8 cellular contexts compared by ENCODE assay signal in the genomic region with DNA sequence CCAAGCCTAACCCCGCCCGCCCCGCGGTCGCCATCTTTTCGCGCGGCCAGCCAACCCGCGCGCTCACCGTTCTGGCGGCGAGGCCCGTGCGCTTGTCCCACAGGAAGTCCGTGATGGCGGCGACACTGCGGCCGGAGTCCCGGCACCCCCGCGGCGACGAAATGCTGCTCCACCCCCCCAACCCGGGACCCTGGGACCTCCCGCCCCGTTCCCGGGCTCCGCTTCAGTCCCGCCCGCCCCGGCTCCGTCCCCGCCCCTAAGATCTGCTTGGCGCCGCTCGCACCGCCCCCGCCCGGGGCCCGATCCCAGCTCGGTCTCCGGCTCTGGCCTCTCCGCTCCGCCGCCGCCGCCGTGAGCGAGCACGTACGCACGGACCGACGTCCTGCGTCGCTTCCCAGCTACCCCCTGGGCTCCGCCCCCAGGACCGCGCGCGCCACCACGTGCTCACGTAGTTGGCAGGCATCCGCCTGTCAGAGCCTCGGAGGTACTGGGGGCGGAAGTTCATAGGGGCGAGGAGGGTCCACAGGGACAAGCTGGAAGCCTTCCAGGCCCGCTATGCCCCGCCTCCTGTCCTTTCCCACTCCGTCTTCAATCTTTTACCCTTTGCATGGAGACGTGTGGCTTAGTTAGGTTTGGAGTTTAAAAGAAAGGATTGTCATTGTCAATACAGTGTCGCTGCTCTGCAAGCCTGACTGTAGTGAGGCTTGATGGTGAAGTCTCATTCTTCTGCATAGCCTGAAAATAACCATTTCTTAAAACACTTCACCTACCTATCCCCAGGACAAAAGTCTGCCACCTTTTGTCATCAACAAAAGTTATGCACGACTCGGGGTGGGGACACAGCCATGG. TPM values are rescaled to one million over a fixed set of nuclear protein-coding genes. Genes with fewer than 3 reads are reported as not detected.
DNase-seq lines count a peak whose midpoint lies in the region; ATAC-seq and TF ChIP-seq lines count a peak whose summit lies in the region.

TSS of gene CLK2 (minus strand) at position 371 of the 849 bp plus-strand sequence. CDS start 2,527 bp downstream, outside the sequence.

- no peaks in the 10 kb centered on the region for H3K9me3 ChIP-seq in mucosa of rectum (ENCODE audit: control insufficient read depth in 2 of 2, low read length in 2 of 2)

- peak within 1 kb of the TSS; percentile 70 to 87 for H3K9ac ChIP-seq in mucosa of rectum (ENCODE audit: low read depth in 1 of 2, low read length in 2 of 2)

- H3K27me3 ChIP-seq in mucosa of rectum (ENCODE audit: control insufficient read depth in 2 of 2, insufficient read depth in 2 of 2, low read length in 2 of 2): no peaks in the 10 kb centered on the region

- no peak for TF ChIP-seq CTCF in epithelial cell of proximal tubule (conservative IDR thresholded peaks at IDR 0.05; ENCODE audit: low read depth, low read length)

- DNase-seq in DMS153 (lab: John Stamatoyannopoulos, UW) (peak; percentile 98), KG1 (lab: John Stamatoyannopoulos, UW) (peak; percentile 76), epithelial cell of proximal tubule (ENCODE audit: low read depth) (no peak)
- peak; percentile 93 for DNase-seq in activated T-cell treated with anti-CD3 and anti-CD28 coated beads, Interleukin-2, amount 50 U/mL, for 1 hour
- peak; percentile 98 for DNase-seq in stimulated activated CD8-positive, alpha-beta memory T cell treated with anti-CD3 and anti-CD28 coated beads, Interleukin-4, amount 100 ng/mL, for 48 hours

- H3K4me1 ChIP-seq in mucosa of rectum (ENCODE audit: control insufficient read depth in 2 of 2, insufficient read depth in 2 of 2, low read length in 2 of 2): peaks cover 21% of the 10 kb centered on the region in 2 donors

- H3K4me3 ChIP-seq in epithelial cell of proximal tubule (ENCODE audit: low read depth, low read length): peak within 1 kb of the TSS; percentile 59
- peak within 1 kb of the TSS; percentile 66 to 96 for H3K4me3 ChIP-seq in mucosa of rectum (ENCODE audit: low read length in 2 of 2)

- peak; percentile 75 for ATAC-seq in GM21717 (IDR thresholded peaks at IDR 0.05; ENCODE audit: unreplicated experiment)

- H3K27ac ChIP-seq in mucosa of rectum (ENCODE audit: low read depth in 2 of 2, low read length in 2 of 2): peak within 1 kb of the TSS; percentile 91 to 94

- peaks cover 23% of the 10 kb centered on the region in 2 donors for H3K36me3 ChIP-seq in mucosa of rectum (ENCODE audit: control insufficient read depth in 2 of 2, insufficient read depth in 2 of 2, low read length in 2 of 2)

TF ChIP-seq in PFSK-1, 5 proteins besides CTCF, POLR2A, EP300 and RAD21:
- TF ChIP-seq SIN3A (IDR thresholded peaks at IDR 0.05; ENCODE audit: borderline replicate concordance, insufficient read depth, low read length) (peak; percentile 84; the same call in 1 of the 2 replicates), TAF1 (IDR thresholded peaks at IDR 0.05; ENCODE audit: borderline replicate concordance, insufficient read depth, low read length) (peak; percentile 67), FOXP2 (optimal IDR thresholded peaks at IDR 0.05; ENCODE audit: borderline replicate concordance, extremely low read depth, extremely low read length, insufficient read depth) (peak; percentile 96), POLR2AphosphoS5 (IDR thresholded peaks at IDR 0.05; ENCODE audit: low read depth, low read length) (peak; percentile 84)
- TF ChIP-seq, protein P1, sequence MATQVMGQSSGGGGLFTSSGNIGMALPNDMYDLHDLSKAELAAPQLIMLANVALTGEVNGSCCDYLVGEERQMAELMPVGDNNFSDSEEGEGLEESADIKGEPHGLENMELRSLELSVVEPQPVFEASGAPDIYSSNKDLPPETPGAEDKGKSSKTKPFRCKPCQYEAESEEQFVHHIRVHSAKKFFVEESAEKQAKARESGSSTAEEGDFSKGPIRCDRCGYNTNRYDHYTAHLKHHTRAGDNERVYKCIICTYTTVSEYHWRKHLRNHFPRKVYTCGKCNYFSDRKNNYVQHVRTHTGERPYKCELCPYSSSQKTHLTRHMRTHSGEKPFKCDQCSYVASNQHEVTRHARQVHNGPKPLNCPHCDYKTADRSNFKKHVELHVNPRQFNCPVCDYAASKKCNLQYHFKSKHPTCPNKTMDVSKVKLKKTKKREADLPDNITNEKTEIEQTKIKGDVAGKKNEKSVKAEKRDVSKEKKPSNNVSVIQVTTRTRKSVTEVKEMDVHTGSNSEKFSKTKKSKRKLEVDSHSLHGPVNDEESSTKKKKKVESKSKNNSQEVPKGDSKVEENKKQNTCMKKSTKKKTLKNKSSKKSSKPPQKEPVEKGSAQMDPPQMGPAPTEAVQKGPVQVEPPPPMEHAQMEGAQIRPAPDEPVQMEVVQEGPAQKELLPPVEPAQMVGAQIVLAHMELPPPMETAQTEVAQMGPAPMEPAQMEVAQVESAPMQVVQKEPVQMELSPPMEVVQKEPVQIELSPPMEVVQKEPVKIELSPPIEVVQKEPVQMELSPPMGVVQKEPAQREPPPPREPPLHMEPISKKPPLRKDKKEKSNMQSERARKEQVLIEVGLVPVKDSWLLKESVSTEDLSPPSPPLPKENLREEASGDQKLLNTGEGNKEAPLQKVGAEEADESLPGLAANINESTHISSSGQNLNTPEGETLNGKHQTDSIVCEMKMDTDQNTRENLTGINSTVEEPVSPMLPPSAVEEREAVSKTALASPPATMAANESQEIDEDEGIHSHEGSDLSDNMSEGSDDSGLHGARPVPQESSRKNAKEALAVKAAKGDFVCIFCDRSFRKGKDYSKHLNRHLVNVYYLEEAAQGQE (IDR thresholded peaks at IDR 0.05; ENCODE audit: insufficient read depth in 1 of 2, low read depth in 2 of 2, low read length in 2 of 2): peak in 1 of 2 experiments; percentile 11; a peak in 1 of 4 replicates

RNA-seq across cellular contexts. Expression of gene CLK2, which starts in this region (rescaled TPM):
- polyA plus RNA-seq in PFSK-1 (2012; ENCODE audit: insufficient read length, low read depth): 56.1 TPM
- 20.7 and 43.7 TPM in 2 replicates for total RNA-seq in epithelial cell of proximal tubule
